8 cellular contexts compared by ENCODE assay signal in the genomic region with DNA sequence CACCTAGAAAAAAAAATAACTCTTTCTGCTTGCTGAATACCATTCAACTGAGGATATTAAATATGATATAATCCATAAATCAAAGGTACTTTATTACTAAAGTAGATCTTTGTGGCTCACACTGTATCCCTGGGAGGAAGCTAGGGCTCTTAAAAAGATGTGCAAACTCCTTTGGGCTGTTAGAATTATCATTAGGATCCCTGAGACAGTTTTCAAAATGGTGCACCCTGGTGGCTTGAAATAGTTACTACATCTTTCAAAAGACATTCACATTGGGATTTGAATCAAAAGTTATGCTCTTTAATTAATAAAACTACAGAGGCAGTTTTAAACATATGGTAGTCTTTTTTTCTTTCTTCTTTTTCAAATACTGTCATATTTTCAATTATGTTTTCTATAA.
DNase-seq lines count a peak whose midpoint lies in the region; ATAC-seq, FAIRE-seq and TF ChIP-seq lines count a peak whose summit lies in the region.
"Had no signal": no experiment of that assay in that cellular context is flagged by ENCODE, and none has a peak within 500 bp of the region (broad histone marks: within the 10 kb centered on the region; RNA-seq: fewer than 3 reads in every experiment).

No MANE protein-coding gene starts in this region.

- no peak for DNase-seq in DND-41
- peak; percentile 9 for DNase-seq in HuH-7.5 (ENCODE audit: low spot score)
- no peak for DNase-seq in astrocyte (ENCODE audit: low read depth)
- no peak for DNase-seq in mesothelial cell of epicardium (ENCODE audit: low spot score in 2 of 2, unreplicated experiment in 2 of 2)
- DNase-seq in T-cell = no peak
- DNase-seq in KBM-7 = no peak
- no peak for DNase-seq in NK-92 (lab: John Stamatoyannopoulos, UW; ENCODE audit: unreplicated experiment)

- H3K4me3 Mint-ChIP-seq in astrocyte (ENCODE audit: unreplicated experiment) = no peak overlapping the region
- no peak overlapping the region for H3K4me3 Mint-ChIP-seq in mesothelial cell of epicardium
- H3K4me3 Mint-ChIP-seq in T-cell = no peak overlapping the region

- CTCF ChIA-PET in T-cell (lab: Charles Lee) = no interaction called here

- H3K79me2 ChIP-seq in DND-41 (ENCODE audit: insufficient read depth, low read length) = no peaks in the 10 kb centered on the region
- H3K79me2 ChIP-seq in astrocyte (ENCODE audit: insufficient read depth, low read length) = no peaks in the 10 kb centered on the region

- H3K9ac ChIP-seq in DND-41 (ENCODE audit: low read depth, low read length) (no peak overlapping the region), astrocyte (ENCODE audit: low read length) (no peak overlapping the region)

- H3K9me3 Mint-ChIP-seq in astrocyte (ENCODE audit: unreplicated experiment) (peaks cover 2% of the 10 kb centered on the region), mesothelial cell of epicardium (peaks cover 10% of the 10 kb centered on the region), T-cell (peaks cover 4 to 10% (median 5%) of the 10 kb centered on the region in 3 donors)

- POLR2A ChIA-PET in T-cell (lab: Charles Lee) = no interaction called here

- no peaks in the 10 kb centered on the region for H3K36me3 Mint-ChIP-seq in astrocyte (ENCODE audit: low read depth, unreplicated experiment)
- H3K36me3 Mint-ChIP-seq in mesothelial cell of epicardium = no peaks in the 10 kb centered on the region
- H3K36me3 Mint-ChIP-seq in T-cell = no peaks in the 10 kb centered on the region

- H3K27me3 Mint-ChIP-seq in astrocyte (ENCODE audit: low read depth, unreplicated experiment) (peaks cover 15% of the 10 kb centered on the region), mesothelial cell of epicardium (ENCODE audit: low read depth) (peaks cover 5% of the 10 kb centered on the region), T-cell (peaks cover 0 to 10% of the 10 kb centered on the region in 2 donors)

- H3K27ac Mint-ChIP-seq in astrocyte (ENCODE audit: unreplicated experiment) (no peak overlapping the region), mesothelial cell of epicardium (no peak overlapping the region), T-cell (no peak overlapping the region)
- H3K27ac Mint-ChIP-seq: activated T-helper 2 cell treated with anti-CD3 and anti-CD28 coated beads, Interferon-gamma antibody, Interleukin-2, Interleukin-4, amounts not matched to agents 10 μg/mL and 5 μg/mL and 100 μg/mL, durations not matched to agents 14 hours and 24 hours and 36 hours had no signal

- H4K20me1 ChIP-seq in DND-41 (ENCODE audit: insufficient read depth, low read length) = no peaks in the 10 kb centered on the region
- no peaks in the 10 kb centered on the region for H4K20me1 ChIP-seq in astrocyte (ENCODE audit: insufficient read depth, low read length)

- H3K27ac ChIP-seq in DND-41 (ENCODE audit: low read length) = no peak overlapping the region
- no peak overlapping the region for H3K27ac ChIP-seq in astrocyte (ENCODE audit: low read depth, low read length)

- H3K4me2 ChIP-seq in DND-41 (ENCODE audit: insufficient read depth, low read length) = no peak overlapping the region
- H3K4me2 ChIP-seq in astrocyte (ENCODE audit: low read length) = no peak overlapping the region

- H3K4me1 Mint-ChIP-seq in astrocyte (ENCODE audit: low read depth, unreplicated experiment) = peaks cover 3% of the 10 kb centered on the region
- no peaks in the 10 kb centered on the region for H3K4me1 Mint-ChIP-seq in mesothelial cell of epicardium
- H3K4me1 Mint-ChIP-seq in T-cell = no peaks in the 10 kb centered on the region

- H3K9me3 ChIP-seq in DND-41 (ENCODE audit: insufficient read depth, low read length, severe bottlenecking) (no peaks in the 10 kb centered on the region), astrocyte (ENCODE audit: insufficient read depth, low read depth, low read length) (no peaks in the 10 kb centered on the region)

- H3K27me3 ChIP-seq in DND-41 (ENCODE audit: insufficient read depth, low read length, poor library complexity) = no peaks in the 10 kb centered on the region
- H3K27me3 ChIP-seq in astrocyte (ENCODE audit: insufficient read depth, low read length) = no peaks in the 10 kb centered on the region

- TF ChIP-seq CTCF in DND-41 (IDR thresholded peaks at IDR 0.05; ENCODE audit: borderline replicate concordance, extremely low read depth, low read length, poor library complexity, severe bottlenecking) (peak; percentile 54), astrocyte (IDR thresholded peaks at IDR 0.05; ENCODE audit: insufficient read depth, low read depth, low read length) (peak; percentile 16), mesothelial cell of epicardium (IDR thresholded peaks at IDR 0.05; ENCODE audit: unreplicated experiment) (peak; percentile 85)

- ATAC-seq in DND-41 (ENCODE audit: insufficient read depth, low read depth) = no peak
- ATAC-seq in T-cell (replicated peaks in 1 of 4) = no peak

- in situ Hi-C loops in KBM-7 (cut with MboI; ENCODE audit: low pct_unique_long_range_greater_than_20kb, low sequenced_read_pairs) = no loop called here

- no peak for FAIRE-seq in astrocyte (lab: Jason Lieb, UNC)

- H3K4me3 ChIP-seq in DND-41 (ENCODE audit: low read depth in 1 of 2, low read length in 2 of 2) = no peak overlapping the region
- H3K4me3 ChIP-seq in astrocyte (ENCODE audit: insufficient read depth, low read depth, low read length) = no peak overlapping the region

- H2AFZ ChIP-seq in DND-41 (ENCODE audit: low read depth, low read length) = no peak overlapping the region
- no peak overlapping the region for H2AFZ ChIP-seq in astrocyte (ENCODE audit: low read depth, low read length)

- H3K36me3 ChIP-seq in DND-41 (ENCODE audit: insufficient read depth, low read length) (no peaks in the 10 kb centered on the region), astrocyte (ENCODE audit: insufficient read depth, low read length) (no peaks in the 10 kb centered on the region)

- H3K4me1 ChIP-seq in DND-41 (ENCODE audit: insufficient read depth, low read length) (no peaks in the 10 kb centered on the region), astrocyte (ENCODE audit: insufficient read depth, low read length) (no peaks in the 10 kb centered on the region)

Comparison
In these comparisons a context has a peak if more than half of its experiments do, and no peak if none do; other contexts are left out.
1. CTCF ChIP-seq: peak in every context shown above with its lines; median percentile 85 in mesothelial cell of epicardium; 54 in DND-41; 16 in astrocyte.